ENCODE assay signal across 15 cellular contexts in the genomic region with DNA sequence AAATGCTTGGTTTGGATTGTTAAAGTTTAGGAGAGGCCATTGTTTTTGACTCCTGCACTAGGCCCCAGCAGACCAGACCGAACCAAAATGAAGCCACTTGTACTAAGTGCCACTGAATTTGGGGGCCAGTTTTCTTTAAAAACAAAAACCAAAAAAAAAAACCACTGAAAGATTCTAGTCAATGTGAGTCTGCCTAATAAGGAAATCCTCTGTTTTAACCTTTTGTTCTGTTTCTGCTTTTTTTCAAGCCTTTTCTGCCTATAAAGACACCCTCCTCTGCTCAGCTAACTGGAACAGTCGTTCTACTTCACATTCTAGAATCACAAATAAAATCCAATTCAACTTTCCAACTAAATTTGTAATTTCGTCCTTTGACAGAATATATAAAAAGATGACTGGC.
DNase-seq lines count a peak whose midpoint lies in the region; ATAC-seq, FAIRE-seq and TF ChIP-seq lines count a peak whose summit lies in the region.
"Had no signal": no experiment of that assay in that cellular context is flagged by ENCODE, and none has a peak within 500 bp of the region (broad histone marks: within the 10 kb centered on the region; RNA-seq: fewer than 3 reads in every experiment).

No MANE protein-coding gene starts in this region.

- H3K9me3 Mint-ChIP-seq in activated CD4-positive, alpha-beta T cell treated with anti-CD3 and anti-CD28 coated beads, Interleukin-2, amount 10 ng/mL, durations not matched to agents 7 days and 5 days: no peaks in the 10 kb centered on the region
- no peaks in the 10 kb centered on the region for H3K9me3 Mint-ChIP-seq in stimulated activated naive B cell treated with anti-CD40 and anti-IgM and Interleukin-4, amounts not matched to agents 10 μg/mL and 1 μg/mL and 100 μg/mL, for 72 hours

- peak overlapping the region; percentile 17 for H3K27ac ChIP-seq in GM12878 (ENCODE audit: control insufficient read depth, insufficient read depth)
- H3K27ac ChIP-seq in right lobe of liver: peak overlapping the region in 1 of 3 donors; percentile 11
- H3K27ac ChIP-seq in kidney (ENCODE audit: low read depth in 2 of 2, low read length in 2 of 2): no peak overlapping the region

- H3K9ac ChIP-seq in GM12878 (ENCODE audit: control insufficient read depth, insufficient read depth, low read length) (peak overlapping the region; percentile 4; the same call in 1 of the 2 replicates), kidney (ENCODE audit: low read length in 2 of 2) (no peak overlapping the region)

- WGBS in GM12878 (ENCODE audit: insufficient coverage, insufficient replicate concordance, low lambda C conversion rate, missing lambda C conversion rate): 34% methylated on average over 3 of the region's 3 CpGs
- 62% methylated on average over 3 of the region's 3 CpGs for WGBS in right lobe of liver (ENCODE audit: insufficient coverage, low coverage, low lambda C conversion rate, missing lambda C conversion rate)

- H4K20me1 ChIP-seq in GM12878 (ENCODE audit: control insufficient read depth, insufficient read depth): no peaks in the 10 kb centered on the region

- peaks cover 60% of the 10 kb centered on the region for H3K36me3 Mint-ChIP-seq in activated CD4-positive, alpha-beta T cell treated with anti-CD3 and anti-CD28 coated beads, Interleukin-2, amount 10 ng/mL, durations not matched to agents 7 days and 5 days (ENCODE audit: low read depth)
- peaks cover 4 to 9% of the 10 kb centered on the region in 2 donors for H3K36me3 Mint-ChIP-seq in stimulated activated naive B cell treated with anti-CD40 and anti-IgM and Interleukin-4, amounts not matched to agents 10 μg/mL and 1 μg/mL and 100 μg/mL, for 72 hours

- no peak for TF ChIP-seq RAD21 in GM12878 (IDR thresholded peaks at IDR 0.05; ENCODE audit: insufficient read depth, low read depth, low read length)

- no peaks in the 10 kb centered on the region for H3K27me3 Mint-ChIP-seq in activated CD4-positive, alpha-beta T cell treated with anti-CD3 and anti-CD28 coated beads, Interleukin-2, amount 10 ng/mL, durations not matched to agents 7 days and 5 days
- H3K27me3 Mint-ChIP-seq in stimulated activated naive B cell treated with anti-CD40 and anti-IgM and Interleukin-4, amounts not matched to agents 10 μg/mL and 1 μg/mL and 100 μg/mL, for 72 hours: no peaks in the 10 kb centered on the region

- RAD21 ChIA-PET in GM12878 (lab: Charles Lee; ENCODE audit: unreplicated experiment): interaction anchor here (1.0 kb wide), 1 partner anchor 65 kb away, joined by 3 read pairs; no protein-coding TSS in a partner anchor

- H2AFZ ChIP-seq in GM12878 (ENCODE audit: control insufficient read depth, low read depth, low read length): peak overlapping the region; percentile 63

- peak overlapping the region; percentile 54 for H3K4me2 ChIP-seq in GM12878 (ENCODE audit: control insufficient read depth, insufficient read depth)

- SMC1A ChIA-PET in GM12878 (lab: Charles Lee; ENCODE audit: uncharacterized antibody, unreplicated experiment): interaction anchor here (0.7 to 2.4 kb wide), 5 partner anchors 9 to 99 kb away, joined by 3 to 5 read pairs (median 4); partner anchors contain the start of gene SERINC5

- intact Hi-C loops in GM12878 (cut with micrococcal nuclease; ENCODE audit: unreplicated experiment): no loop called here
- intact Hi-C loops in right lobe of liver (cut with DNase I): no loop called here
- intact Hi-C loops in kidney (cut with DNase I): no loop called here

- H3K27me3 ChIP-seq in GM12878 (replicated peaks in 1 of 2; ENCODE audit: control insufficient read depth in 2 of 2, insufficient read depth in 2 of 2, low read length in 1 of 2) (no peaks in the 10 kb centered on the region), right lobe of liver (no peaks in the 10 kb centered on the region)

- peak overlapping the region; percentile 39 for H3K4me3 Mint-ChIP-seq in activated CD4-positive, alpha-beta T cell treated with anti-CD3 and anti-CD28 coated beads, Interleukin-2, amount 10 ng/mL, durations not matched to agents 7 days and 5 days
- peak overlapping the region; percentile 45 to 76 for H3K4me3 Mint-ChIP-seq in stimulated activated naive B cell treated with anti-CD40 and anti-IgM and Interleukin-4, amounts not matched to agents 10 μg/mL and 1 μg/mL and 100 μg/mL, for 72 hours

- FAIRE-seq in GM12878 (lab: Jason Lieb, UNC): no peak
- no peak for FAIRE-seq in kidney (lab: Jason Lieb, UNC)

- H3K4me1 Mint-ChIP-seq in activated CD4-positive, alpha-beta T cell treated with anti-CD3 and anti-CD28 coated beads, Interleukin-2, amount 10 ng/mL, durations not matched to agents 7 days and 5 days: peaks cover 86% of the 10 kb centered on the region
- peaks cover 28 to 68% of the 10 kb centered on the region in 2 donors for H3K4me1 Mint-ChIP-seq in stimulated activated naive B cell treated with anti-CD40 and anti-IgM and Interleukin-4, amounts not matched to agents 10 μg/mL and 1 μg/mL and 100 μg/mL, for 72 hours

- POLR2A ChIA-PET in activated CD4-positive, alpha-beta T cell treated with anti-CD3 and anti-CD28 coated beads, Interleukin-2, amount 10 ng/mL, durations not matched to agents 7 days and 5 days (lab: Charles Lee): no interaction called here
- POLR2A ChIA-PET in GM12878 (lab: Charles Lee): no interaction called here

- no peak for TF ChIP-seq EP300 in GM12878 (IDR thresholded peaks at IDR 0.05; ENCODE audit: borderline replicate concordance in 1 of 2, control insufficient read depth in 1 of 2, low read depth in 2 of 2, low read length in 2 of 2)

- H3K4me1 ChIP-seq in GM12878 (ENCODE audit: control insufficient read depth, insufficient read depth, low read length) (peaks cover 18% of the 10 kb centered on the region; the same call in 1 of the 2 replicates), right lobe of liver (peaks cover 0 to 72% (median 16%) of the 10 kb centered on the region in 4 donors), kidney (ENCODE audit: control insufficient read depth in 1 of 2, insufficient read depth in 1 of 2, low read depth in 1 of 2, low read length in 2 of 2) (peaks cover 0 to 13% of the 10 kb centered on the region in 2 donors)

- no peaks in the 10 kb centered on the region for H3K79me2 ChIP-seq in GM12878 (ENCODE audit: control insufficient read depth, insufficient read depth, low read length)

- TF ChIP-seq CTCF in GM12878 (IDR thresholded peaks at IDR 0.05 in 2 of 3, conservative IDR thresholded peaks at IDR 0.05 in 1 of 3; ENCODE audit: control insufficient read depth in 2 of 3, extremely low read depth in 1 of 3, insufficient read depth in 1 of 3, low read depth in 3 of 3, low read length in 3 of 3) (no peak), right lobe of liver (IDR thresholded peaks at IDR 0.05) (no peak), kidney (IDR thresholded peaks at IDR 0.05; ENCODE audit: borderline replicate concordance, extremely low read depth, insufficient read depth) (no peak)

- H3K4me3 ChIP-seq in GM12878 (no peak overlapping the region; the same call in 1 of the 2 replicates), right lobe of liver (no peak overlapping the region), kidney (ENCODE audit: low read length in 2 of 2) (no peak overlapping the region)

- in situ Hi-C loops in GM12878 (cut with MboI): no loop called here

- H3K36me3 ChIP-seq in GM12878 (ENCODE audit: control insufficient read depth in 2 of 2, insufficient read depth in 2 of 2, low read length in 1 of 2): no peaks in the 10 kb centered on the region
- peaks cover 0 to 3% (median 0%) of the 10 kb centered on the region in 4 donors for H3K36me3 ChIP-seq in right lobe of liver
- no peaks in the 10 kb centered on the region for H3K36me3 ChIP-seq in kidney (ENCODE audit: control insufficient read depth in 1 of 2, insufficient read depth in 2 of 2, low read length in 2 of 2)

- no TSS peak for BruUV-seq in GM12878 (replicated peaks; lab: Mats Ljungman, UMichigan)

- CTCF ChIA-PET in activated CD4-positive, alpha-beta T cell treated with anti-CD3 and anti-CD28 coated beads, Interleukin-2, amount 10 ng/mL, durations not matched to agents 7 days and 5 days (lab: Charles Lee): interaction anchor here (0.7 kb wide), 1 partner anchor 12 kb away, joined by 3 read pairs; no protein-coding TSS in a partner anchor
- CTCF ChIA-PET in GM12878 (lab: Yijun Ruan, JAX): no interaction called here

- H3K9me3 ChIP-seq in GM12878 (replicated peaks; ENCODE audit: control insufficient read depth, insufficient read depth, low read length) (no peaks in the 10 kb centered on the region), right lobe of liver (no peaks in the 10 kb centered on the region), kidney (ENCODE audit: control insufficient read depth in 1 of 2, low read length in 2 of 2) (no peaks in the 10 kb centered on the region)

- ATAC-seq in GM12878 (peak; percentile 64), right lobe of liver (no peak)
- ATAC-seq in stimulated activated naive B cell treated with anti-CD40 and anti-IgM and Interleukin-4, amounts not matched to agents 10 μg/mL and 1 μg/mL and 100 μg/mL, for 72 hours (replicated peaks): peak; percentile 73 to 83
- ATAC-seq: Panc1 had no signal

- DNase-seq in activated CD4-positive, alpha-beta T cell treated with anti-CD3 and anti-CD28 coated beads, Interleukin-2, amount 10 ng/mL, durations not matched to agents 7 days and 5 days: no peak
- DNase-seq in activated CD4-positive, alpha-beta T cell treated with anti-CD3 and anti-CD28 coated beads for 4 hours: no peak
- DNase-seq in MV-4-11 (lab: John Stamatoyannopoulos, UW) (peak; percentile 53), GM12878 (ENCODE audit: low read depth, low spot score) (peak; percentile 25), right lobe of liver (no peak), kidney (no peak), HCEC 1CT (no peak)
- DNase-seq in stimulated activated naive B cell treated with anti-CD40 and anti-IgM and Interleukin-4, amounts not matched to agents 10 μg/mL and 1 μg/mL and 100 μg/mL, for 72 hours: no peak
- DNase-seq: activated effector memory CD4-positive, alpha-beta T cell treated with Interleukin-2 at 50 U/mL for 16 hours; effector CD4-positive, alpha-beta T cell; glutamatergic neuron; NCI-H2107; retina; T1000 had no signal

- no peak for TF ChIP-seq POLR2A in GM12878 (IDR thresholded peaks at IDR 0.05; ENCODE audit: low read depth, low read length)
- TF ChIP-seq POLR2A in right lobe of liver (IDR thresholded peaks at IDR 0.05): no peak

- peak overlapping the region; percentile 94 for H3K27ac Mint-ChIP-seq in activated CD4-positive, alpha-beta T cell treated with anti-CD3 and anti-CD28 coated beads, Interleukin-2, amount 10 ng/mL, durations not matched to agents 7 days and 5 days
- H3K27ac Mint-ChIP-seq in stimulated activated naive B cell treated with anti-CD40 and anti-IgM and Interleukin-4, amounts not matched to agents 10 μg/mL and 1 μg/mL and 100 μg/mL, for 72 hours: peak overlapping the region; percentile 90

TF ChIP-seq in GM12878, 131 proteins besides CTCF, POLR2A, EP300 and RAD21 (continues in another document):
- no peak for TF ChIP-seq YBX1 (IDR thresholded peaks at IDR 0.05)

Comparison
In these comparisons a context has a peak if more than half of its experiments do, and no peak if none do; other contexts are left out.
1. DNase-seq: peak in MV-4-11 (single experiment) and GM12878 (single experiment); none in activated CD4-positive, alpha-beta T cell treated with anti-CD3 and anti-CD28 coated beads, Interleukin-2, amount 10 ng/mL, durations not matched to agents 7 days and 5 days (single experiment), activated CD4-positive, alpha-beta T cell treated with anti-CD3 and anti-CD28 coated beads for 4 hours (0 of 2), stimulated activated naive B cell treated with anti-CD40 and anti-IgM and Interleukin-4, amounts not matched to agents 10 μg/mL and 1 μg/mL and 100 μg/mL, for 72 hours (single experiment), right lobe of liver (0 of 3), kidney (single experiment) and HCEC 1CT (single experiment).
2. ATAC-seq: peak in GM12878 (single experiment) and stimulated activated naive B cell treated with anti-CD40 and anti-IgM and Interleukin-4, amounts not matched to agents 10 μg/mL and 1 μg/mL and 100 μg/mL, for 72 hours (2 of 2); none in right lobe of liver (0 of 4).